In the genomic region with DNA sequence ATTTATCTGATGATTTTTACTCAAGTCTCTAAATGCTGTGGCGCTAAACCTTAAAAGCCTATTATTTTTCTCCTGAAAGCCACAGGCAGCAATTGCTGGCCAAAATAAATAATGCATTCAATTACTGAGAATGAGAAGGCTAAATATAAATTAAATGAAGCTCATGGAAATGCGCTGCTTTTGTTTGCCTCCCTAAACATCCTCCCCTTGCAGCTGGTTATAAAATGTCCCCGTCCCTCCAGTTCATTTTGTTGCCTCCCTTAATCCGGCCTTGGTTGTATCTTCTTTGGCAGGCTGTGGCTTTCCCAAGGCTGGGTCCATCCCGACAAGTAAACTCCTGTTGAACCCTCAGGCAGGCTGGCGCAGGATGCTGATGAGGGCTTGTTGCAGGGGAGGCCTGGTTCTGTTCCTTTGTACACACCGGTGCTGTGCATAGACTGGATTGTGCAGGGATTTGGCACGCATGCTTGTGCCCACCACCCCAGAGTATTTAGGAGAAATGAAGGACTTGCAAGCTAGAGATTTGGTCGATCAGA, we compare ENCODE assay signal across 19 cellular contexts.
DNase-seq lines count a peak whose midpoint lies in the region; ATAC-seq, FAIRE-seq and TF ChIP-seq lines count a peak whose summit lies in the region.
"Had no signal": no experiment of that assay in that cellular context is flagged by ENCODE, and none has a peak within 500 bp of the region (broad histone marks: within the 10 kb centered on the region; RNA-seq: fewer than 3 reads in every experiment).

No MANE protein-coding gene starts in this region.

- DNase-seq in Caki2 (ENCODE audit: low read depth) (peak; percentile 10), NCI-H2081 (lab: John Stamatoyannopoulos, UW) (peak; percentile 52 to 82), T-helper 17 cell (no peak), progenitor cell of endocrine pancreas (ENCODE audit: low spot score, unreplicated experiment) (no peak), DMS53 (lab: John Stamatoyannopoulos, UW) (no peak), MG63 (no peak), GM12892 (ENCODE audit: insufficient read length) (no peak), Kasumi-1 (lab: John Stamatoyannopoulos, UW) (no peak)
- DNase-seq: activated CD4-positive, alpha-beta T cell treated with anti-CD3 and anti-CD28 coated beads, Interleukin-2, amount 10 ng/mL, durations not matched to agents 24 days and 14 days; activated CD8-positive, alpha-beta memory T cell treated with anti-CD3 and anti-CD28 coated beads, Interleukin-2, amount 10 ng/mL, durations not matched to agents 7 days and 5 days; activated naive CD4-positive, alpha-beta T cell treated with anti-CD3 and anti-CD28 coated beads, Interleukin-2, amount 50 U/mL, for 16 hours; heart left ventricle; kidney glomerular epithelial cell; NCI-H1436; NCI-H526 treated with DMSO at 0.1 percent for 48 hours had no signal

- H3K36me3 Mint-ChIP-seq in T-helper 17 cell (ENCODE audit: low read depth) (peaks cover 23% of the 10 kb centered on the region), progenitor cell of endocrine pancreas (ENCODE audit: insufficient read depth) (peaks cover 56% of the 10 kb centered on the region)

- no peak for TF ChIP-seq POLR2A in GM12892 (IDR thresholded peaks at IDR 0.05; ENCODE audit: low read depth, low read length)

- in situ Hi-C loops in Caki2 (cut with HindIII; ENCODE audit: low pct_unique_long_range_greater_than_20kb, low sequenced_read_pairs): no loop called here

- H3K27me3 Mint-ChIP-seq in T-helper 17 cell (no peaks in the 10 kb centered on the region), progenitor cell of endocrine pancreas (no peaks in the 10 kb centered on the region)
- H3K27me3 Mint-ChIP-seq: activated CD4-positive, alpha-beta T cell treated with anti-CD3 and anti-CD28 coated beads, Interleukin-2, amount 10 ng/mL, durations not matched to agents 24 days and 14 days; activated CD8-positive, alpha-beta memory T cell treated with anti-CD3 and anti-CD28 coated beads, Interleukin-2, amount 10 ng/mL, durations not matched to agents 7 days and 5 days; central memory CD8-positive, alpha-beta T cell had no signal

- FAIRE-seq in GM12892 (lab: Jason Lieb, UNC): no peak
- FAIRE-seq: HepG2 had no signal

- no peak for TF ChIP-seq CTCF in progenitor cell of endocrine pancreas (IDR thresholded peaks at IDR 0.05; ENCODE audit: unreplicated experiment)

- no peak for ATAC-seq in T-helper 17 cell
- ATAC-seq: activated CD8-positive, alpha-beta memory T cell treated with anti-CD3 and anti-CD28 coated beads, Interleukin-2, amount 10 ng/mL, durations not matched to agents 7 days and 5 days; heart left ventricle; HepG2 had no signal

- no peak overlapping the region for H3K4me3 Mint-ChIP-seq in T-helper 17 cell
- H3K4me3 Mint-ChIP-seq in progenitor cell of endocrine pancreas (ENCODE audit: low read depth): no peak overlapping the region
- H3K4me3 Mint-ChIP-seq: activated CD4-positive, alpha-beta T cell treated with anti-CD3 and anti-CD28 coated beads, Interleukin-2, amount 10 ng/mL, durations not matched to agents 24 days and 14 days; activated CD8-positive, alpha-beta memory T cell treated with anti-CD3 and anti-CD28 coated beads, Interleukin-2, amount 10 ng/mL, durations not matched to agents 7 days and 5 days; central memory CD8-positive, alpha-beta T cell; neural progenitor cell had no signal

- H3K27ac Mint-ChIP-seq in T-helper 17 cell (peak overlapping the region; percentile 8), progenitor cell of endocrine pancreas (peak overlapping the region; percentile 51)
- H3K27ac Mint-ChIP-seq: activated CD4-positive, alpha-beta T cell treated with anti-CD3 and anti-CD28 coated beads, Interleukin-2, amount 10 ng/mL, durations not matched to agents 24 days and 14 days; activated CD8-positive, alpha-beta memory T cell treated with anti-CD3 and anti-CD28 coated beads, Interleukin-2, amount 10 ng/mL, durations not matched to agents 7 days and 5 days; neural progenitor cell had no signal

- H3K4me1 Mint-ChIP-seq in T-helper 17 cell (peaks cover 5% of the 10 kb centered on the region), progenitor cell of endocrine pancreas (ENCODE audit: low read depth) (peaks cover 1% of the 10 kb centered on the region)
- H3K4me1 Mint-ChIP-seq: activated CD4-positive, alpha-beta T cell treated with anti-CD3 and anti-CD28 coated beads, Interleukin-2, amount 10 ng/mL, durations not matched to agents 24 days and 14 days; activated CD8-positive, alpha-beta memory T cell treated with anti-CD3 and anti-CD28 coated beads, Interleukin-2, amount 10 ng/mL, durations not matched to agents 7 days and 5 days; central memory CD8-positive, alpha-beta T cell; neural progenitor cell had no signal

- H3K9me3 Mint-ChIP-seq in progenitor cell of endocrine pancreas (ENCODE audit: low read depth): peaks cover 2% of the 10 kb centered on the region
- H3K9me3 Mint-ChIP-seq: activated CD4-positive, alpha-beta T cell treated with anti-CD3 and anti-CD28 coated beads, Interleukin-2, amount 10 ng/mL, durations not matched to agents 24 days and 14 days; central memory CD8-positive, alpha-beta T cell; neural progenitor cell had no signal

- H3K36me3 ChIP-seq in MG63: no peaks in the 10 kb centered on the region; the same call in 1 of the 2 replicates
- H3K36me3 ChIP-seq: neural progenitor cell had no signal

- H3K4me3 ChIP-seq in MG63: no peak overlapping the region
- H3K4me3 ChIP-seq: heart left ventricle, neural progenitor cell, SK-N-MC had no signal

- no peaks in the 10 kb centered on the region for H3K27me3 ChIP-seq in MG63
- H3K27me3 ChIP-seq: heart left ventricle, neural progenitor cell had no signal

- H3K9me3 ChIP-seq in T-helper 17 cell (ENCODE audit: control insufficient read depth, low read length, poor library complexity, severe bottlenecking): no peaks in the 10 kb centered on the region
- no peaks in the 10 kb centered on the region for H3K9me3 ChIP-seq in MG63
- H3K9me3 ChIP-seq: heart left ventricle had no signal

Comparison
In these comparisons a context has a peak if more than half of its experiments do, and no peak if none do; other contexts are left out.
1. DNase-seq: peak in Caki2 (single experiment) and NCI-H2081 (2 of 2); none in T-helper 17 cell (0 of 3), progenitor cell of endocrine pancreas (single experiment), DMS53 (single experiment), MG63 (single experiment), GM12892 (single experiment) and Kasumi-1 (0 of 2).